ENCODE assay signal across 10 cellular contexts in genomic region chr7:138170959-138171703, GRCh38.
DNase-seq lines count a peak whose midpoint lies in the region; ATAC-seq, FAIRE-seq and TF ChIP-seq lines count a peak whose summit lies in the region.
"Had no signal": no experiment of that assay in that cellular context is flagged by ENCODE, and none has a peak within 500 bp of the region (broad histone marks: within the 10 kb centered on the region; RNA-seq: fewer than 3 reads in every experiment).

No MANE protein-coding gene starts in this region.

- peak overlapping the region; percentile 15 for H3K27ac Mint-ChIP-seq in endothelial cell (ENCODE audit: unreplicated experiment)

- no peak overlapping the region for H3K4me3 Mint-ChIP-seq in endothelial cell (ENCODE audit: unreplicated experiment)

- no peak for FAIRE-seq in RCC 7860 (lab: Jason Lieb, UNC)

- peaks cover 19% of the 10 kb centered on the region for H3K36me3 Mint-ChIP-seq in endothelial cell (ENCODE audit: low read depth, unreplicated experiment)

- TF ChIP-seq CTCF in endothelial cell (IDR thresholded peaks at IDR 0.05; ENCODE audit: unreplicated experiment), result no peak

- no peaks in the 10 kb centered on the region for H3K9me3 Mint-ChIP-seq in endothelial cell (ENCODE audit: unreplicated experiment)

- peaks cover 37% of the 10 kb centered on the region for H3K4me1 Mint-ChIP-seq in endothelial cell (ENCODE audit: unreplicated experiment)

- DNase-seq in endothelial cell (ENCODE audit: low spot score), result no peak
- no peak for DNase-seq in RCC 7860 (ENCODE audit: low spot score)
- no peak for DNase-seq in NCI-H1930 (lab: John Stamatoyannopoulos, UW)
- DNase-seq in stimulated activated CD4-positive, alpha-beta T cell treated with anti-CD3 and anti-CD28 coated beads, Interleukin-2, amount 100 ng/mL, for 24 hours, result no peak
- DNase-seq in NCI-H2107 treated with DMSO at 0.1 percent for 48 hours (lab: John Stamatoyannopoulos, UW; ENCODE audit: unreplicated experiment), result no peak
- DNase-seq: left lung, NCI-H2227 treated with DMSO at 0.1 percent for 48 hours had no signal

- H3K27me3 Mint-ChIP-seq in endothelial cell (ENCODE audit: unreplicated experiment), result peaks cover 2% of the 10 kb centered on the region

- ATAC-seq in GM18520 (IDR thresholded peaks at IDR 0.05; ENCODE audit: unreplicated experiment) (peak; percentile 88), GM21529 (IDR thresholded peaks at IDR 0.05; ENCODE audit: unreplicated experiment) (peak; percentile 94), HG03342 (IDR thresholded peaks at IDR 0.05; ENCODE audit: unreplicated experiment) (peak; percentile 97)
- ATAC-seq: left lung had no signal
